ENCODE assay signal across 18 cellular contexts in the genomic region with DNA sequence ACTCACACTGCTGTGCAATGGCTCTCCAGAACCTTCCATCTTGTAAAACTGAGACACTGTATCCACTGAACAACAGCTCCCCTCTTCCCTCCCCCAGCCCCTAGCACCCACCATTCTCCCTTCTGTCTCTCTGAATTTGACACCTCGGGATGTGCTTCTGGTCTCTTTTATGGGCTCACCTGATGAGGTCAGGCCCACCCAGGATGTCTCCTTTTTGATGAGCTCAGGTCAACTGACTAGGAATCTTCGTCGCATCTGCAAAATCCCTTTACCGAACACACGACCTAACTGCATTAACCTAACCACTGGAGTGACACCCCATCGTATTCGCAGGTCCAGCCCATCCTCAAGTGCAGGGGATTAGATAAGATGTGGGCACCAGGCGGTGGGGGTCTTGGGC.
DNase-seq lines count a peak whose midpoint lies in the region; ATAC-seq and TF ChIP-seq lines count a peak whose summit lies in the region.
"Had no signal": no experiment of that assay in that cellular context is flagged by ENCODE, and none has a peak within 500 bp of the region (broad histone marks: within the 10 kb centered on the region; RNA-seq: fewer than 3 reads in every experiment).

No MANE protein-coding gene starts in this region.

- no peaks in the 10 kb centered on the region for H3K27me3 ChIP-seq in adipocyte (replicated peaks; ENCODE audit: control insufficient read depth, insufficient read depth, low read length)
- H3K27me3 ChIP-seq in mesenchymal stem cell (ENCODE audit: control insufficient read depth in 1 of 2, insufficient read depth in 1 of 2, low read length in 2 of 2): no peaks in the 10 kb centered on the region
- no peaks in the 10 kb centered on the region for H3K27me3 ChIP-seq in thyroid gland
- no peaks in the 10 kb centered on the region for H3K27me3 ChIP-seq in WERI-Rb-1 (ENCODE audit: insufficient read depth, low read depth, severe bottlenecking)

- intact Hi-C loops in thyroid gland (cut with DNase I): no loop called here

- H3K9me3 ChIP-seq in HEK293 (ENCODE audit: control insufficient read depth, insufficient read depth, low read depth, low read length) (no peaks in the 10 kb centered on the region), adipocyte (ENCODE audit: control insufficient read depth, low read length) (peaks cover 14% of the 10 kb centered on the region), mesenchymal stem cell (ENCODE audit: control insufficient read depth, low read length) (peaks cover 12% of the 10 kb centered on the region), thyroid gland (no peaks in the 10 kb centered on the region), WERI-Rb-1 (ENCODE audit: severe bottlenecking) (peaks cover 11% of the 10 kb centered on the region)

- no peak for ATAC-seq in HG03097 (IDR thresholded peaks at IDR 0.05; ENCODE audit: low FRiP score, unreplicated experiment)
- ATAC-seq: activated CD8-positive, alpha-beta memory T cell treated with anti-CD3 and anti-CD28 coated beads, Interleukin-2, amount 10 ng/mL, durations not matched to agents 7 days and 5 days had no signal

- no peak for DNase-seq in adipocyte (ENCODE audit: low read depth)
- no peak for DNase-seq in mesenchymal stem cell
- no peak for DNase-seq in thyroid gland
- DNase-seq in WERI-Rb-1: no peak
- DNase-seq in NCI-H187 treated with DMSO at 0.1 percent for 48 hours (lab: John Stamatoyannopoulos, UW): no peak
- DNase-seq: activated CD8-positive, alpha-beta memory T cell treated with anti-CD3 and anti-CD28 coated beads, Interleukin-2, amount 10 ng/mL, durations not matched to agents 7 days and 5 days; C1 segment of cervical spinal cord; DMS79; NCI-H1048; NCI-H2107; NCI-H774; retina; RPMI8226; SW 1271 had no signal

- no peaks in the 10 kb centered on the region for H3K36me3 ChIP-seq in HEK293 (ENCODE audit: control insufficient read depth in 2 of 2, insufficient read depth in 1 of 2, low read length in 2 of 2)
- no peaks in the 10 kb centered on the region for H3K36me3 ChIP-seq in adipocyte (ENCODE audit: control insufficient read depth, insufficient read depth, low read length, severe bottlenecking)
- peaks cover 0 to 3% of the 10 kb centered on the region in 2 experiments for H3K36me3 ChIP-seq in mesenchymal stem cell (ENCODE audit: control insufficient read depth in 1 of 2, insufficient read depth in 2 of 2, low read depth in 1 of 2, low read length in 2 of 2)
- no peaks in the 10 kb centered on the region for H3K36me3 ChIP-seq in thyroid gland
- no peaks in the 10 kb centered on the region for H3K36me3 ChIP-seq in WERI-Rb-1

- 91% methylated on average over 8 of the region's 8 CpGs for WGBS in mesenchymal stem cell
- 96 to 98% methylated on average over 8 of the region's 8 CpGs for WGBS in thyroid gland, 2 donors

- TF ChIP-seq POLR2A in thyroid gland (IDR thresholded peaks at IDR 0.05): no peak

- H3K4me2 ChIP-seq in mesenchymal stem cell (ENCODE audit: low read length, poor library complexity, severe bottlenecking): no peak overlapping the region

- no peak overlapping the region for H3K14ac ChIP-seq in mesenchymal stem cell (ENCODE audit: low read length in 2 of 2)

- H3K9ac ChIP-seq in adipocyte (ENCODE audit: low read length) (peak overlapping the region; percentile 31), mesenchymal stem cell (ENCODE audit: low read length) (no peak overlapping the region)

- peak overlapping the region; percentile 69 for H2AK5ac ChIP-seq in mesenchymal stem cell (ENCODE audit: low read length, severe bottlenecking)

- no peak overlapping the region for H3K18ac ChIP-seq in mesenchymal stem cell (ENCODE audit: low read depth in 1 of 2, low read length in 2 of 2)

- CTCF ChIA-PET in HEK293 (lab: Yijun Ruan, JAX): interaction anchor here (1.8 to 2.5 kb wide), 4 partner anchors 8 to 20 kb away, joined by 5 to 15 read pairs (median 7); no protein-coding TSS in a partner anchor

- no peak overlapping the region for H2BK15ac ChIP-seq in mesenchymal stem cell (ENCODE audit: low read depth, poor library complexity, severe bottlenecking)

- no peaks in the 10 kb centered on the region for H3K79me1 ChIP-seq in mesenchymal stem cell (replicated peaks; ENCODE audit: low read length, poor library complexity, severe bottlenecking)

- no peak overlapping the region for H3K23ac ChIP-seq in mesenchymal stem cell (ENCODE audit: low read length in 2 of 2)

- no peak overlapping the region for H3K4ac ChIP-seq in mesenchymal stem cell (ENCODE audit: low read depth in 1 of 2, low read length in 2 of 2)

- no peak overlapping the region for H2BK5ac ChIP-seq in mesenchymal stem cell (ENCODE audit: low read depth, low read length, poor library complexity, severe bottlenecking)

- no peak overlapping the region for H2AFZ ChIP-seq in mesenchymal stem cell (ENCODE audit: low read depth, low read length)

- H3K4me1 ChIP-seq in HEK293 (ENCODE audit: control insufficient read depth, insufficient read depth, low read length) (no peaks in the 10 kb centered on the region), adipocyte (ENCODE audit: control insufficient read depth, insufficient read depth, low read length) (peaks cover 49% of the 10 kb centered on the region), mesenchymal stem cell (ENCODE audit: control insufficient read depth, insufficient read depth, low read depth, low read length) (peaks cover 31% of the 10 kb centered on the region), thyroid gland (peaks cover 72 to 92% of the 10 kb centered on the region in 2 donors)

- no peak overlapping the region for H2BK120ac ChIP-seq in mesenchymal stem cell (ENCODE audit: low read depth, low read length)

- POLR2A ChIA-PET in HEK293 (lab: Yijun Ruan, JAX): interaction anchor here (0.9 to 1.9 kb wide), 2 partner anchors 29 to 152 kb away, joined by 3 to 23 read pairs; a partner anchor contains a TSS

- H4K8ac ChIP-seq in mesenchymal stem cell (ENCODE audit: low read length): no peak overlapping the region

- H3K4me3 ChIP-seq in HEK293 (ENCODE audit: low read depth, low read length) (no peak overlapping the region), adipocyte (ENCODE audit: low read length) (no peak overlapping the region), mesenchymal stem cell (ENCODE audit: insufficient read depth in 1 of 2, low read depth in 1 of 2, low read length in 2 of 2) (no peak overlapping the region), thyroid gland (replicated peaks in 1 of 3) (no peak overlapping the region), WERI-Rb-1 (ENCODE audit: low read depth, low read length) (no peak overlapping the region)
- H3K4me3 ChIP-seq: lung had no signal

- no peak overlapping the region for H2BK12ac ChIP-seq in mesenchymal stem cell (ENCODE audit: low read length in 2 of 2)

- H3K27ac ChIP-seq in HEK293 (ENCODE audit: extremely low read depth, low read depth, low read length) (no peak overlapping the region), mesenchymal stem cell (ENCODE audit: low read length, poor library complexity, severe bottlenecking) (no peak overlapping the region), thyroid gland (peak overlapping the region; percentile 97 to 100 (median 98)), WERI-Rb-1 (no peak overlapping the region)
- H3K27ac ChIP-seq: VCaP had no signal

- TF ChIP-seq CTCF in HEK293 (tag by site-specific recombination; IDR thresholded peaks at IDR 0.05) (no peak), thyroid gland (IDR thresholded peaks at IDR 0.05) (no peak), WERI-Rb-1 (IDR thresholded peaks at IDR 0.05; ENCODE audit: low read depth, low read length) (no peak)

- no peak overlapping the region for H4K91ac ChIP-seq in mesenchymal stem cell (ENCODE audit: low read length)

TF ChIP-seq in HEK293, 187 proteins besides CTCF, POLR2A, EP300 and RAD21:
- TF ChIP-seq MEIS1 (CRISPR knock-in tag; IDR thresholded peaks at IDR 0.05; ENCODE audit: borderline replicate concordance) (no peak), ZNF324 (tag by site-specific recombination; IDR thresholded peaks at IDR 0.05) (no peak), ZNF10 (tag by site-specific recombination; IDR thresholded peaks at IDR 0.05) (peak; percentile 97)

Comparison
In these comparisons a context has a peak if more than half of its experiments do, and no peak if none do; other contexts are left out.
1. H3K27ac ChIP-seq: peak in thyroid gland (3 of 3); none in HEK293 (single experiment), mesenchymal stem cell (single experiment) and WERI-Rb-1 (single experiment).